Comparison of ENCODE assay signal across 8 cellular contexts in genomic region chr1:51516639-51517158, GRCh38. TPM values are rescaled to one million over a fixed set of nuclear protein-coding genes. Genes with fewer than 3 reads are reported as not detected.
DNase-seq lines count a peak whose midpoint lies in the region; ATAC-seq and TF ChIP-seq lines count a peak whose summit lies in the region.

No MANE protein-coding gene starts in this region.

- no peak for TF ChIP-seq CTCF in Loucy (conservative IDR thresholded peaks at IDR 0.05; ENCODE audit: low read length)
- TF ChIP-seq CTCF in colonic mucosa (IDR thresholded peaks at IDR 0.05): no peak
- no peak for TF ChIP-seq CTCF in neural crest cell (conservative IDR thresholded peaks at IDR 0.05)
- no peak for TF ChIP-seq CTCF in omental fat pad (IDR thresholded peaks at IDR 0.05)

- no peak overlapping the region for H2AFZ ChIP-seq in Loucy (ENCODE audit: low read length)

- peaks cover 59% of the 10 kb centered on the region for H3K4me1 ChIP-seq in CD8-positive, alpha-beta memory T cell (ENCODE audit: insufficient read depth, low read length)
- H3K4me1 ChIP-seq in Loucy (ENCODE audit: insufficient read depth, low read length, poor library complexity, severe bottlenecking): peaks cover 79% of the 10 kb centered on the region
- H3K4me1 ChIP-seq in colonic mucosa: peaks cover 20% of the 10 kb centered on the region

- peaks cover 16% of the 10 kb centered on the region for H3F3A ChIP-seq in Loucy (ENCODE audit: low read depth)

- H3K4me3 Mint-ChIP-seq in CD8-positive, alpha-beta memory T cell: peak overlapping the region; percentile 85 to 98 (median 92)
- H3K4me3 Mint-ChIP-seq in neural crest cell: peak overlapping the region; percentile 68

- peaks cover 0 to 10% (median 0%) of the 10 kb centered on the region in 3 donors for H3K36me3 Mint-ChIP-seq in CD8-positive, alpha-beta memory T cell
- no peaks in the 10 kb centered on the region for H3K36me3 Mint-ChIP-seq in neural crest cell (ENCODE audit: low read depth)

- CTCF ChIA-PET in CD8-positive, alpha-beta memory T cell (lab: Charles Lee): interaction anchor here (4.0 kb wide), 1 partner anchor 18 kb away, joined by 14 read pairs; no protein-coding TSS in a partner anchor

- peaks cover 71% of the 10 kb centered on the region for H3K79me2 ChIP-seq in Loucy (ENCODE audit: insufficient read depth, low read length)

- peak overlapping the region; percentile 88 for H3K4me2 ChIP-seq in Loucy (ENCODE audit: low read depth, low read length, poor library complexity, severe bottlenecking)

- no peak for DNase-seq in CD8-positive, alpha-beta memory T cell
- DNase-seq in colonic mucosa (no peak), neural crest cell (ENCODE audit: low read depth, low spot score) (no peak), omental fat pad (ENCODE audit: low spot score) (no peak), NCI-H446 treated with DMSO at 0.1 percent for 48 hours (lab: John Stamatoyannopoulos, UW) (no peak)
- no peak for DNase-seq in activated CD4-positive, alpha-beta T cell treated with anti-CD3 and anti-CD28 coated beads, Interleukin-2, amount 50 U/mL, for 48 hours

- no peaks in the 10 kb centered on the region for H3K9me2 ChIP-seq in Loucy (replicated peaks; ENCODE audit: low read depth, low read length)

- peak overlapping the region; percentile 87 for H3K27ac ChIP-seq in CD8-positive, alpha-beta memory T cell (ENCODE audit: low read depth, low read length)
- H3K27ac ChIP-seq in colonic mucosa: peak overlapping the region; percentile 94

- intact Hi-C loops in colonic mucosa (cut with DNase I): no loop called here

- POLR2A ChIA-PET in CD8-positive, alpha-beta memory T cell (lab: Charles Lee): interaction anchor here (0.9 kb wide), 1 partner anchor 15 kb away, joined by 3 read pairs; no protein-coding TSS in a partner anchor

- peaks cover 79 to 86% (median 85%) of the 10 kb centered on the region in 3 donors for H3K4me1 Mint-ChIP-seq in CD8-positive, alpha-beta memory T cell
- H3K4me1 Mint-ChIP-seq in neural crest cell: peaks cover 23% of the 10 kb centered on the region

- peaks cover 60% of the 10 kb centered on the region for H4K20me1 ChIP-seq in Loucy (ENCODE audit: insufficient read depth, low read length, poor library complexity, severe bottlenecking)

- peak overlapping the region; percentile 90 to 98 (median 94) for H3K27ac Mint-ChIP-seq in CD8-positive, alpha-beta memory T cell
- H3K27ac Mint-ChIP-seq in neural crest cell (ENCODE audit: unreplicated experiment): no peak overlapping the region

- ATAC-seq in GM19035 (IDR thresholded peaks at IDR 0.05; ENCODE audit: unreplicated experiment) (no peak), omental fat pad (ENCODE audit: low FRiP score) (no peak)

- no peaks in the 10 kb centered on the region for H3K27me3 ChIP-seq in CD8-positive, alpha-beta memory T cell (ENCODE audit: insufficient read depth, low read length, poor library complexity, severe bottlenecking)
- no peaks in the 10 kb centered on the region for H3K27me3 ChIP-seq in Loucy (ENCODE audit: insufficient read depth, low read length, poor library complexity, severe bottlenecking)
- H3K27me3 ChIP-seq in colonic mucosa: no peaks in the 10 kb centered on the region

- no peaks in the 10 kb centered on the region for H3K36me3 ChIP-seq in CD8-positive, alpha-beta memory T cell (ENCODE audit: insufficient read depth, low read length)
- H3K36me3 ChIP-seq in Loucy (ENCODE audit: insufficient read depth, low read length) (no peaks in the 10 kb centered on the region), colonic mucosa (no peaks in the 10 kb centered on the region)

- H3K9me3 Mint-ChIP-seq in CD8-positive, alpha-beta memory T cell: no peaks in the 10 kb centered on the region
- H3K9me3 Mint-ChIP-seq in neural crest cell: no peaks in the 10 kb centered on the region

- H3K9ac ChIP-seq in Loucy (ENCODE audit: low read depth, low read length, poor library complexity, severe bottlenecking) (peak overlapping the region; percentile 91), colonic mucosa (ENCODE audit: low read depth in 2 of 2, low read length in 2 of 2) (peak overlapping the region in 1 of 2 donors; percentile 30)

- no peak overlapping the region for H3K4me3 ChIP-seq in CD8-positive, alpha-beta memory T cell (ENCODE audit: low read length)
- H3K4me3 ChIP-seq in Loucy (ENCODE audit: low read length, poor library complexity, severe bottlenecking) (peak overlapping the region; percentile 98), colonic mucosa (no peak overlapping the region)

- H3K27me3 Mint-ChIP-seq in CD8-positive, alpha-beta memory T cell: no peaks in the 10 kb centered on the region
- no peaks in the 10 kb centered on the region for H3K27me3 Mint-ChIP-seq in neural crest cell (ENCODE audit: low read depth)

- H3K9me3 ChIP-seq in CD8-positive, alpha-beta memory T cell (ENCODE audit: low read length): no peaks in the 10 kb centered on the region
- H3K9me3 ChIP-seq in Loucy (ENCODE audit: insufficient read depth, low read depth, low read length) (no peaks in the 10 kb centered on the region), colonic mucosa (no peaks in the 10 kb centered on the region)

RNA-seq across cellular contexts. Expression of gene EPS15, which starts 2.4 kb away (rescaled TPM):
- total RNA-seq in CD8-positive, alpha-beta memory T cell: 100 to 1,000 TPM; 108 to 112 TPM
- polyA plus RNA-seq in CD8-positive, alpha-beta memory T cell: 59.6 TPM
- total RNA-seq in colonic mucosa (10 to 100 TPM; 40.3 to 55.8 TPM), neural crest cell (41.3 and 41.6 TPM in 2 replicates), omental fat pad (100 to 1,000 TPM in 1 of 4 donors, 10 to 100 TPM in 3; 83.1 to 186 (median 92.9) TPM)
